ENCODE assay signal across 8 cellular contexts in genomic region chr14:101731187-101732080, GRCh38. TPM values are rescaled to one million over a fixed set of nuclear protein-coding genes. Genes with fewer than 3 reads are reported as not detected.
DNase-seq lines count a peak whose midpoint lies in the region; ATAC-seq and TF ChIP-seq lines count a peak whose summit lies in the region.

No MANE protein-coding gene starts in this region.

- H3K4me3 Mint-ChIP-seq in activated T-helper 2 cell treated with anti-CD3 and anti-CD28 coated beads, Interferon-gamma antibody, Interleukin-2, Interleukin-4, amounts not matched to agents 10 μg/mL and 5 μg/mL and 100 μg/mL, durations not matched to agents 14 hours and 24 hours and 36 hours (ENCODE audit: low read depth), result peak overlapping the region; percentile 70

- no peaks in the 10 kb centered on the region for H3K36me3 ChIP-seq in HUES64 (ENCODE audit: insufficient read depth, low read length)
- no peaks in the 10 kb centered on the region for H3K36me3 ChIP-seq in Panc1 (ENCODE audit: control insufficient read depth, insufficient read depth, low read length)
- H3K36me3 ChIP-seq in gastroesophageal sphincter, result no peaks in the 10 kb centered on the region

- H3K27ac ChIP-seq in HUES64 (ENCODE audit: low read depth, low read length) (peak overlapping the region; percentile 70), Panc1 (ENCODE audit: low read length) (no peak overlapping the region), gastroesophageal sphincter (peak overlapping the region in 3 of 4 donors; percentile 31 to 61 (median 57))

- no peak for TF ChIP-seq EP300 in gastroesophageal sphincter (IDR thresholded peaks at IDR 0.05)

- CTCF ChIA-PET in Panc1 (lab: Charles Lee), result no interaction called here

- H3K4me3 ChIP-seq in HUES64 (ENCODE audit: low read length) (no peak overlapping the region), Panc1 (ENCODE audit: low read depth in 2 of 2, low read length in 2 of 2) (peak overlapping the region in 1 of 2 experiments; percentile 16; a peak in 1 of 4 replicates), gastroesophageal sphincter (no peak overlapping the region)

- DNase-seq in COLO668 (lab: John Stamatoyannopoulos, UW; ENCODE audit: unreplicated experiment) (peak; percentile 93), Panc1 (ENCODE audit: low read depth, low spot score) (no peak), renal cortical epithelial cell (ENCODE audit: low read depth) (peak; percentile 98), NCI-H82 treated with DMSO at 0.1 percent for 48 hours (lab: John Stamatoyannopoulos, UW; ENCODE audit: unreplicated experiment) (no peak)
- peak; percentile 76 for DNase-seq in activated T-helper 2 cell treated with anti-CD3 and anti-CD28 coated beads, Interferon-gamma antibody, Interleukin-2, Interleukin-4, amounts not matched to agents 10 μg/mL and 5 μg/mL and 100 μg/mL, durations not matched to agents 14 hours and 24 hours and 36 hours (ENCODE audit: low spot score)

- intact Hi-C loops in Panc1 (cut with micrococcal nuclease; ENCODE audit: unreplicated experiment), result no loop called here
- intact Hi-C loops in activated T-helper 2 cell treated with anti-CD3 and anti-CD28 coated beads, Interferon-gamma antibody, Interleukin-2, Interleukin-4, amounts not matched to agents 10 μg/mL and 5 μg/mL and 100 μg/mL, durations not matched to agents 14 hours and 24 hours and 36 hours (cut with micrococcal nuclease), result loop anchor here (1.0 to 5.0 kb wide), 4 partner anchors 9 to 146 kb away; partner anchors contain the start of gene PPP2R5C

- TF ChIP-seq POLR2A in gastroesophageal sphincter (IDR thresholded peaks at IDR 0.05), result no peak

- H3K27me3 ChIP-seq in HUES64 (ENCODE audit: insufficient read depth, low read length), result no peaks in the 10 kb centered on the region
- H3K27me3 ChIP-seq in Panc1 (ENCODE audit: control insufficient read depth, insufficient read depth, low read length), result no peaks in the 10 kb centered on the region
- H3K27me3 ChIP-seq in gastroesophageal sphincter, result peaks cover 13% of the 10 kb centered on the region

- ATAC-seq in GM21515 (IDR thresholded peaks at IDR 0.05; ENCODE audit: unreplicated experiment) (peak; percentile 78), Panc1 (peak; percentile 90), gastroesophageal sphincter (peak; percentile 87)

- peak overlapping the region; percentile 93 for H3K27ac Mint-ChIP-seq in activated T-helper 2 cell treated with anti-CD3 and anti-CD28 coated beads, Interferon-gamma antibody, Interleukin-2, Interleukin-4, amounts not matched to agents 10 μg/mL and 5 μg/mL and 100 μg/mL, durations not matched to agents 14 hours and 24 hours and 36 hours

- H3K27me3 Mint-ChIP-seq in activated T-helper 2 cell treated with anti-CD3 and anti-CD28 coated beads, Interferon-gamma antibody, Interleukin-2, Interleukin-4, amounts not matched to agents 10 μg/mL and 5 μg/mL and 100 μg/mL, durations not matched to agents 14 hours and 24 hours and 36 hours (ENCODE audit: low read depth), result no peaks in the 10 kb centered on the region

- H3K4me1 ChIP-seq in HUES64 (ENCODE audit: insufficient read depth, low read length), result peaks cover 22% of the 10 kb centered on the region
- H3K4me1 ChIP-seq in Panc1 (ENCODE audit: control insufficient read depth, insufficient read depth, low read length), result peaks cover 7% of the 10 kb centered on the region
- peaks cover 0 to 9% (median 3%) of the 10 kb centered on the region in 3 donors for H3K4me1 ChIP-seq in gastroesophageal sphincter

- BruUV-seq in Panc1 (replicated peaks; lab: Mats Ljungman, UMichigan), result no TSS peak

- H3K9ac ChIP-seq in HUES64 (ENCODE audit: low read depth, low read length), result no peak overlapping the region

- H3K36me3 Mint-ChIP-seq in activated T-helper 2 cell treated with anti-CD3 and anti-CD28 coated beads, Interferon-gamma antibody, Interleukin-2, Interleukin-4, amounts not matched to agents 10 μg/mL and 5 μg/mL and 100 μg/mL, durations not matched to agents 14 hours and 24 hours and 36 hours (ENCODE audit: low read depth), result no peaks in the 10 kb centered on the region

- 33% methylated on average over 15 of the region's 16 CpGs for WGBS in HUES64
- 8 to 22% methylated on average over 6 to 13 of the region's 16 CpGs for WGBS in gastroesophageal sphincter (ENCODE audit: low coverage in 1 of 2), 2 donors

- POLR2A ChIA-PET in Panc1 (lab: Charles Lee), result no interaction called here

- no peak for TF ChIP-seq CTCF in Panc1 (IDR thresholded peaks at IDR 0.05)
- TF ChIP-seq CTCF in gastroesophageal sphincter (IDR thresholded peaks at IDR 0.05), result no peak

- peaks cover 6% of the 10 kb centered on the region for H3K9me3 Mint-ChIP-seq in activated T-helper 2 cell treated with anti-CD3 and anti-CD28 coated beads, Interferon-gamma antibody, Interleukin-2, Interleukin-4, amounts not matched to agents 10 μg/mL and 5 μg/mL and 100 μg/mL, durations not matched to agents 14 hours and 24 hours and 36 hours

- H3K9me3 ChIP-seq in HUES64 (ENCODE audit: insufficient read depth, low read depth, low read length), result no peaks in the 10 kb centered on the region
- H3K9me3 ChIP-seq in Panc1 (ENCODE audit: control insufficient read depth, insufficient read depth, low read depth, low read length), result no peaks in the 10 kb centered on the region
- H3K9me3 ChIP-seq in gastroesophageal sphincter, result no peaks in the 10 kb centered on the region

- in situ Hi-C loops in Panc1 (cut with HindIII; ENCODE audit: low pct_unique_long_range_greater_than_20kb, low sequenced_read_pairs), result no loop called here

- H3K4me1 Mint-ChIP-seq in activated T-helper 2 cell treated with anti-CD3 and anti-CD28 coated beads, Interferon-gamma antibody, Interleukin-2, Interleukin-4, amounts not matched to agents 10 μg/mL and 5 μg/mL and 100 μg/mL, durations not matched to agents 14 hours and 24 hours and 36 hours (ENCODE audit: low read depth), result peaks cover 56% of the 10 kb centered on the region

RNA-seq across cellular contexts. Expression of gene PPP2R5C, which starts 30.1 kb away (rescaled TPM):
- polyA plus RNA-seq in HUES64 (2013, experiment 1 of 2), result 81.6 TPM
- polyA plus RNA-seq in HUES64 (2013, experiment 2 of 2), result 104 TPM
- total RNA-seq in Panc1 (2021; ENCODE audit: unreplicated experiment) (80.3 TPM), gastroesophageal sphincter (100 to 1,000 TPM; 123 to 199 (median 131) TPM), renal cortical epithelial cell (88.0 and 96.9 TPM in 2 replicates)
- polyA plus RNA-seq in Panc1 (2012; ENCODE audit: insufficient read length), result 35.3 TPM
- 170 and 174 TPM in 2 replicates for total RNA-seq in activated T-helper 2 cell treated with anti-CD3 and anti-CD28 coated beads, Interferon-gamma antibody, Interleukin-2, Interleukin-4, amounts not matched to agents 10 μg/mL and 5 μg/mL and 100 μg/mL, durations not matched to agents 14 hours and 24 hours and 36 hours

Comparison
In these comparisons a context has a peak if more than half of its experiments do, and no peak if none do; other contexts are left out.
1. DNase-seq: peak in COLO668 (single experiment), activated T-helper 2 cell treated with anti-CD3 and anti-CD28 coated beads, Interferon-gamma antibody, Interleukin-2, Interleukin-4, amounts not matched to agents 10 μg/mL and 5 μg/mL and 100 μg/mL, durations not matched to agents 14 hours and 24 hours and 36 hours (single experiment) and renal cortical epithelial cell (single experiment); none in Panc1 (single experiment) and NCI-H82 treated with DMSO at 0.1 percent for 48 hours (single experiment).
2. Peak in every context shown above with its lines, with median percentiles within 50 percentile points of each other: ATAC-seq.